Comparison of ENCODE assay signal across 11 cellular contexts in genomic region chr5:172870261-172870806, GRCh38. TPM values are rescaled to one million over a fixed set of nuclear protein-coding genes. Genes with fewer than 3 reads are reported as not detected.
DNase-seq lines count a peak whose midpoint lies in the region; ATAC-seq and TF ChIP-seq lines count a peak whose summit lies in the region.
"Had no signal": no experiment of that assay in that cellular context is flagged by ENCODE, and none has a peak within 500 bp of the region (broad histone marks: within the 10 kb centered on the region; RNA-seq: fewer than 3 reads in every experiment).

No MANE protein-coding gene starts in this region.

- H3K4me1 Mint-ChIP-seq in stimulated activated naive B cell treated with anti-CD40 and anti-IgM and Interleukin-4, amounts not matched to agents 10 μg/mL and 1 μg/mL and 100 μg/mL, for 72 hours, result peaks cover 22 to 36% of the 10 kb centered on the region in 2 donors
- H3K4me1 Mint-ChIP-seq in effector memory CD8-positive, alpha-beta T cell (ENCODE audit: low read depth in 2 of 2), result peaks cover 20 to 30% of the 10 kb centered on the region in 2 donors

- H3K79me2 ChIP-seq in HCT116 (ENCODE audit: insufficient read depth, low read length) (peaks cover 3% of the 10 kb centered on the region; the same call in 1 of the 2 replicates), hepatocyte (peaks cover 50% of the 10 kb centered on the region)

- 0 out of 2 replicates have a peak overlapping the region, but pooled peaks have one; percentile 4 for H3K9ac ChIP-seq in HCT116 (ENCODE audit: low read length)

- no peak for TF ChIP-seq RAD21 in HCT116 (IDR thresholded peaks at IDR 0.05; ENCODE audit: low read depth)

- H3K27me3 Mint-ChIP-seq in stimulated activated naive B cell treated with anti-CD40 and anti-IgM and Interleukin-4, amounts not matched to agents 10 μg/mL and 1 μg/mL and 100 μg/mL, for 72 hours, result no peaks in the 10 kb centered on the region
- H3K27me3 Mint-ChIP-seq in effector memory CD8-positive, alpha-beta T cell, result no peaks in the 10 kb centered on the region
- H3K27me3 Mint-ChIP-seq: activated naive CD4-positive, alpha-beta T cell treated with anti-CD3 and anti-CD28 coated beads, Interleukin-2, amount 50 U/mL, for 24 hours; naive B cell had no signal

- WGBS in hepatocyte (ENCODE audit: low lambda C conversion rate, missing lambda C conversion rate), result 84% methylated on average over 8 of the region's 8 CpGs

- CTCF ChIA-PET in HCT116 (lab: Charles Lee), result no interaction called here

- DNase-seq in HCT116 (ENCODE audit: low read depth, low spot score), result no peak
- peak; percentile 94 for DNase-seq in astrocyte of the spinal cord (ENCODE audit: low read depth, low spot score)
- DNase-seq in hepatocyte (ENCODE audit: low spot score), result no peak
- DNase-seq in stimulated activated naive B cell treated with anti-CD40 and anti-IgM and Interleukin-4, amounts not matched to agents 10 μg/mL and 1 μg/mL and 100 μg/mL, for 72 hours, result no peak
- no peak for DNase-seq in effector memory CD8-positive, alpha-beta T cell
- no peak for DNase-seq in activated CD4-positive, alpha-beta T cell treated with anti-CD3 and anti-CD28 coated beads for 48 hours
- no peak for DNase-seq in HuH-7.5 (ENCODE audit: low spot score)
- DNase-seq: naive B cell, SHP77 had no signal

- H3K4me1 ChIP-seq in HCT116 (ENCODE audit: control insufficient read depth in 1 of 2, insufficient read depth in 2 of 2, low read length in 2 of 2), result peaks cover 39 to 42% of the 10 kb centered on the region in 2 experiments
- peaks cover 20% of the 10 kb centered on the region for H3K4me1 ChIP-seq in hepatocyte (ENCODE audit: insufficient read depth)

- no peak for ATAC-seq in HCT116
- ATAC-seq in stimulated activated naive B cell treated with anti-CD40 and anti-IgM and Interleukin-4, amounts not matched to agents 10 μg/mL and 1 μg/mL and 100 μg/mL, for 72 hours (replicated peaks), result peak; percentile 32 to 35
- no peak for ATAC-seq in GM18861 (IDR thresholded peaks at IDR 0.05; ENCODE audit: unreplicated experiment)
- no peak for ATAC-seq in effector memory CD8-positive, alpha-beta T cell (replicated peaks)

- no peak overlapping the region for H3K4me3 ChIP-seq in HCT116 (replicated peaks in 1 of 2; ENCODE audit: low read depth in 1 of 2, low read length in 2 of 2)
- no peak overlapping the region for H3K4me3 ChIP-seq in astrocyte of the spinal cord (ENCODE audit: low read depth, low read length)
- H3K4me3 ChIP-seq in hepatocyte, result no peak overlapping the region

- H3K4me2 ChIP-seq in HCT116 (ENCODE audit: low read length), result peak overlapping the region; percentile 71; the same call in 1 of the 2 replicates
- H3K4me2 ChIP-seq in hepatocyte, result no peak overlapping the region

- H3K9me2 ChIP-seq in HCT116 (ENCODE audit: insufficient read depth) (no peaks in the 10 kb centered on the region), hepatocyte (replicated peaks; ENCODE audit: insufficient read depth) (no peaks in the 10 kb centered on the region)

- H3K9me3 Mint-ChIP-seq in stimulated activated naive B cell treated with anti-CD40 and anti-IgM and Interleukin-4, amounts not matched to agents 10 μg/mL and 1 μg/mL and 100 μg/mL, for 72 hours, result no peaks in the 10 kb centered on the region
- H3K9me3 Mint-ChIP-seq in effector memory CD8-positive, alpha-beta T cell, result no peaks in the 10 kb centered on the region
- H3K9me3 Mint-ChIP-seq: activated naive CD4-positive, alpha-beta T cell treated with anti-CD3 and anti-CD28 coated beads, Interleukin-2, amount 50 U/mL, for 24 hours; naive B cell had no signal

- no TSS peak for BruUV-seq in HCT116 (replicated peaks; lab: Mats Ljungman, UMichigan)

- peaks cover 10 to 20% of the 10 kb centered on the region in 2 donors for H3K36me3 Mint-ChIP-seq in stimulated activated naive B cell treated with anti-CD40 and anti-IgM and Interleukin-4, amounts not matched to agents 10 μg/mL and 1 μg/mL and 100 μg/mL, for 72 hours
- peaks cover 3% of the 10 kb centered on the region for H3K36me3 Mint-ChIP-seq in effector memory CD8-positive, alpha-beta T cell (ENCODE audit: insufficient read depth)
- H3K36me3 Mint-ChIP-seq: activated naive CD4-positive, alpha-beta T cell treated with anti-CD3 and anti-CD28 coated beads, Interleukin-2, amount 50 U/mL, for 24 hours; naive B cell had no signal

- no peak for TF ChIP-seq POLR2A in HCT116 (IDR thresholded peaks at IDR 0.05; ENCODE audit: borderline replicate concordance, extremely low read depth, insufficient read depth, insufficient read length)

- no peaks in the 10 kb centered on the region for H3K27me3 ChIP-seq in HCT116 (ENCODE audit: insufficient read depth, low read length)
- no peaks in the 10 kb centered on the region for H3K27me3 ChIP-seq in hepatocyte

- no peaks in the 10 kb centered on the region for H3K36me3 ChIP-seq in HCT116 (ENCODE audit: control insufficient read depth in 1 of 2, insufficient read depth in 2 of 2, low read length in 2 of 2)
- H3K36me3 ChIP-seq in hepatocyte (replicated peaks; ENCODE audit: insufficient read depth, low read depth), result no peaks in the 10 kb centered on the region

- no peak overlapping the region for H3K27ac Mint-ChIP-seq in stimulated activated naive B cell treated with anti-CD40 and anti-IgM and Interleukin-4, amounts not matched to agents 10 μg/mL and 1 μg/mL and 100 μg/mL, for 72 hours
- H3K27ac Mint-ChIP-seq in effector memory CD8-positive, alpha-beta T cell, result no peak overlapping the region
- H3K27ac Mint-ChIP-seq: activated naive CD4-positive, alpha-beta T cell treated with anti-CD3 and anti-CD28 coated beads, Interleukin-2, amount 50 U/mL, for 24 hours had no signal

- in situ Hi-C loops in astrocyte of the spinal cord (cut with HindIII; ENCODE audit: low sequenced_read_pairs), result no loop called here

- no peak overlapping the region for H2AFZ ChIP-seq in HCT116 (ENCODE audit: low read depth, low read length, poor library complexity, severe bottlenecking)
- H2AFZ ChIP-seq in hepatocyte, result no peak overlapping the region

- H3K27ac ChIP-seq in HCT116 (ENCODE audit: low read depth, low read length) (no peak overlapping the region), hepatocyte (peak overlapping the region; percentile 61)

- no peaks in the 10 kb centered on the region for H4K20me1 ChIP-seq in HCT116 (ENCODE audit: insufficient read depth)
- peaks cover 3% of the 10 kb centered on the region for H4K20me1 ChIP-seq in hepatocyte (ENCODE audit: insufficient read depth, poor library complexity, severe bottlenecking)

- TF ChIP-seq CTCF in HCT116 (IDR thresholded peaks at IDR 0.05 in 2 of 3, conservative IDR thresholded peaks at IDR 0.05 in 1 of 3; ENCODE audit: borderline replicate concordance in 1 of 3, insufficient read depth in 1 of 3, low read depth in 2 of 3, low read length in 2 of 3), result no peak
- TF ChIP-seq CTCF in astrocyte of the spinal cord (IDR thresholded peaks at IDR 0.05; ENCODE audit: low read depth, low read length), result no peak
- no peak for TF ChIP-seq CTCF in hepatocyte (IDR thresholded peaks at IDR 0.05; ENCODE audit: poor library complexity)

- intact Hi-C loops in HCT116 (cut with micrococcal nuclease), result no loop called here

- RAD21 ChIA-PET in HCT116 (lab: Charles Lee; ENCODE audit: low non-redundant PET in 1 of 2, low total read pairs in 2 of 2, uncharacterized antibody in 2 of 2, unreplicated experiment in 2 of 2), result no interaction called here

- H3K4me3 Mint-ChIP-seq in stimulated activated naive B cell treated with anti-CD40 and anti-IgM and Interleukin-4, amounts not matched to agents 10 μg/mL and 1 μg/mL and 100 μg/mL, for 72 hours, result no peak overlapping the region
- H3K4me3 Mint-ChIP-seq in effector memory CD8-positive, alpha-beta T cell, result no peak overlapping the region
- H3K4me3 Mint-ChIP-seq: activated naive CD4-positive, alpha-beta T cell treated with anti-CD3 and anti-CD28 coated beads, Interleukin-2, amount 50 U/mL, for 24 hours; naive B cell had no signal

- POLR2A ChIA-PET in HCT116 (lab: Charles Lee), result interaction anchor here (0.5 kb wide), 1 partner anchor 11 kb away, joined by 3 read pairs; no protein-coding TSS in a partner anchor

- H3K9me3 ChIP-seq in HCT116 (ENCODE audit: control insufficient read depth in 1 of 2, insufficient read depth in 1 of 2, low read depth in 1 of 2, low read length in 2 of 2) (no peaks in the 10 kb centered on the region), hepatocyte (ENCODE audit: low read depth) (no peaks in the 10 kb centered on the region)

TF ChIP-seq in HCT116, 20 proteins besides CTCF, POLR2A, EP300 and RAD21:
- no peak for TF ChIP-seq SIN3A (IDR thresholded peaks at IDR 0.05; ENCODE audit: low read depth)
- no peak for TF ChIP-seq SP1 (IDR thresholded peaks at IDR 0.05; ENCODE audit: low read depth)
- no peak for TF ChIP-seq JUND (IDR thresholded peaks at IDR 0.05)
- TF ChIP-seq SRF (IDR thresholded peaks at IDR 0.05; ENCODE audit: low read depth), result no peak
- TF ChIP-seq ZFX (IDR thresholded peaks at IDR 0.05), result no peak
- no peak for TF ChIP-seq REST (IDR thresholded peaks at IDR 0.05; ENCODE audit: low read depth)
- no peak for TF ChIP-seq YY1 (IDR thresholded peaks at IDR 0.05; ENCODE audit: extremely low read depth, insufficient replicate concordance, low read depth, low read length)
- no peak for TF ChIP-seq CEBPB (IDR thresholded peaks at IDR 0.05; ENCODE audit: low read depth)

RNA-seq across cellular contexts. Expression of gene ERGIC1, which starts 36.3 kb away (rescaled TPM):
- total RNA-seq in HCT116 (2021; ENCODE audit: unreplicated experiment) (73.3 TPM), hepatocyte (105 and 107 TPM in 2 replicates)
- polyA plus RNA-seq in HCT116 (2012), result 85.5 and 90.7 TPM in 2 replicates
- 30.1 and 39.1 TPM in 2 replicates for polyA plus RNA-seq in hepatocyte

Comparison
In these comparisons a context has a peak if more than half of its experiments do, and no peak if none do; other contexts are left out.
1. ATAC-seq: peak in stimulated activated naive B cell treated with anti-CD40 and anti-IgM and Interleukin-4, amounts not matched to agents 10 μg/mL and 1 μg/mL and 100 μg/mL, for 72 hours (2 of 2); none in HCT116 (single experiment), GM18861 (single experiment) and effector memory CD8-positive, alpha-beta T cell (single experiment).